Comparison of ENCODE assay signal across 29 cellular contexts in genomic region chr20:49948178-49948577, GRCh38. TPM values are rescaled to one million over a fixed set of nuclear protein-coding genes. Genes with fewer than 3 reads are reported as not detected.
DNase-seq lines count a peak whose midpoint lies in the region; ATAC-seq and TF ChIP-seq lines count a peak whose summit lies in the region.
"Had no signal": no experiment of that assay in that cellular context is flagged by ENCODE, and none has a peak within 500 bp of the region (broad histone marks: within the 10 kb centered on the region; RNA-seq: fewer than 3 reads in every experiment).

No MANE protein-coding gene starts in this region.

- CTCF ChIA-PET in activated naive CD4-positive, alpha-beta T cell treated with anti-CD3 and anti-CD28 coated beads, Interleukin-2, amount 10 ng/mL, durations not matched to agents 7 days and 5 days (lab: Charles Lee), result no interaction called here

- no peaks in the 10 kb centered on the region for H3K27me3 Mint-ChIP-seq in activated naive CD4-positive, alpha-beta T cell treated with anti-CD3 and anti-CD28 coated beads, Interleukin-2, amount 10 ng/mL, durations not matched to agents 7 days and 5 days
- H3K27me3 Mint-ChIP-seq: activated T-helper 17 cell treated with anti-CD3 and anti-CD28 coated beads, Interleukin-2, amount 50 U/mL, for 72 hours; B cell; brain; naive B cell had no signal

- intact Hi-C loops in aorta (cut with DNase I), result no loop called here

- H3K4me3 ChIP-seq in MG63 (no peak overlapping the region), choroid plexus epithelial cell (ENCODE audit: low read depth, low read length) (no peak overlapping the region), skeletal muscle satellite cell (ENCODE audit: low read length) (no peak overlapping the region), aorta (ENCODE audit: low read length in 2 of 2) (no peak overlapping the region)
- H3K4me3 ChIP-seq: PC-9, tibial nerve had no signal

- H3K27ac Mint-ChIP-seq in activated naive CD4-positive, alpha-beta T cell treated with anti-CD3 and anti-CD28 coated beads, Interleukin-2, amount 10 ng/mL, durations not matched to agents 7 days and 5 days, result no peak overlapping the region
- H3K27ac Mint-ChIP-seq: B cell; CD8-positive, alpha-beta T cell had no signal

- H3K36me3 Mint-ChIP-seq in activated naive CD4-positive, alpha-beta T cell treated with anti-CD3 and anti-CD28 coated beads, Interleukin-2, amount 10 ng/mL, durations not matched to agents 7 days and 5 days, result peaks cover 63% of the 10 kb centered on the region

- H3K4me2 ChIP-seq in skeletal muscle satellite cell (ENCODE audit: low read length), result no peak overlapping the region
- H3K4me2 ChIP-seq: KMS-11, PC-9 had no signal

- no peak for TF ChIP-seq CTCF in choroid plexus epithelial cell (conservative IDR thresholded peaks at IDR 0.05; ENCODE audit: low read depth, low read length)

- DNase-seq in activated naive CD4-positive, alpha-beta T cell treated with anti-CD3 and anti-CD28 coated beads, Interleukin-2, amount 10 ng/mL, durations not matched to agents 7 days and 5 days, result peak; percentile 0
- DNase-seq in activated naive CD4-positive, alpha-beta T cell treated with anti-CD3 and anti-CD28 coated beads, Interleukin-2, amount 50 U/mL, for 16 hours, result no peak
- DNase-seq in MG63, result peak; percentile 41
- DNase-seq in choroid plexus epithelial cell (ENCODE audit: low read depth), result peak; percentile 31
- no peak for DNase-seq in NCI-H1436 (lab: John Stamatoyannopoulos, UW)
- no peak for DNase-seq in aorta
- no peak for DNase-seq in activated CD4-positive, alpha-beta T cell treated with anti-CD3 and anti-CD28 coated beads for 4 hours
- DNase-seq: activated CD4-positive, alpha-beta T cell treated with anti-CD3 and anti-CD28 coated beads, Interleukin-2, amount 50 U/mL, for 4 hours; activated CD8-positive, alpha-beta memory T cell treated with anti-CD3 and anti-CD28 coated beads, Interleukin-2, amount 50 U/mL, for 4 hours; CD8-positive, alpha-beta T cell; effector CD4-positive, alpha-beta T cell; erythroblast; foreskin melanocyte; GOT3; left colon; naive B cell; NCI-H526; NK-92 treated with Interleukin-12 subunit alpha and Interleukin-12 subunit beta, amount 100 ng/mL, for 24 hours; PC-9; Right ventricle myocardium superior; SW 1271 had no signal

- H3K27me3 ChIP-seq in MG63 (no peaks in the 10 kb centered on the region), skeletal muscle satellite cell (ENCODE audit: control insufficient read depth, insufficient read depth, low read length) (no peaks in the 10 kb centered on the region), aorta (ENCODE audit: control insufficient read depth in 1 of 2, insufficient read depth in 2 of 2, low read length in 1 of 2) (no peaks in the 10 kb centered on the region)
- H3K27me3 ChIP-seq: neutrophil, tibial nerve had no signal

- H3K36me3 ChIP-seq in MG63 (peaks cover 84% of the 10 kb centered on the region), skeletal muscle satellite cell (ENCODE audit: insufficient read depth, low read length) (peaks cover 63% of the 10 kb centered on the region), aorta (ENCODE audit: control insufficient read depth in 1 of 2, insufficient read depth in 2 of 2, low read length in 1 of 2) (peaks cover 4 to 8% of the 10 kb centered on the region in 2 donors)

- H3K4me3 Mint-ChIP-seq in activated naive CD4-positive, alpha-beta T cell treated with anti-CD3 and anti-CD28 coated beads, Interleukin-2, amount 10 ng/mL, durations not matched to agents 7 days and 5 days, result no peak overlapping the region
- H3K4me3 Mint-ChIP-seq: activated T-helper 17 cell treated with anti-CD3 and anti-CD28 coated beads, Interleukin-2, amount 50 U/mL, for 72 hours; B cell; brain; CD8-positive, alpha-beta T cell; WTC11 had no signal

- no peaks in the 10 kb centered on the region for H3K9me3 Mint-ChIP-seq in activated naive CD4-positive, alpha-beta T cell treated with anti-CD3 and anti-CD28 coated beads, Interleukin-2, amount 10 ng/mL, durations not matched to agents 7 days and 5 days
- H3K9me3 Mint-ChIP-seq: activated T-helper 17 cell treated with anti-CD3 and anti-CD28 coated beads, Interleukin-2, amount 50 U/mL, for 72 hours; brain; CD8-positive, alpha-beta T cell; naive B cell; WTC11 had no signal

- H3K27ac ChIP-seq in aorta (ENCODE audit: low read depth in 1 of 2, low read length in 2 of 2), result no peak overlapping the region
- H3K27ac ChIP-seq: KMS-11, neutrophil, PC-9 had no signal

- H3K9me3 ChIP-seq in MG63 (no peaks in the 10 kb centered on the region), skeletal muscle satellite cell (replicated peaks; ENCODE audit: low read length) (no peaks in the 10 kb centered on the region), aorta (ENCODE audit: control insufficient read depth, low read length) (no peaks in the 10 kb centered on the region)
- H3K9me3 ChIP-seq: neutrophil, tibial nerve had no signal

- H3K4me1 ChIP-seq in skeletal muscle satellite cell (ENCODE audit: control insufficient read depth, insufficient read depth, low read length), result peaks cover 39% of the 10 kb centered on the region
- H3K4me1 ChIP-seq in aorta (ENCODE audit: control insufficient read depth in 1 of 2, insufficient read depth in 2 of 2, low read length in 2 of 2), result no peaks in the 10 kb centered on the region

- no peak for ATAC-seq in aorta (ENCODE audit: low FRiP score)
- ATAC-seq: activated T-helper 17 cell treated with anti-CD3 and anti-CD28 coated beads, Interleukin-2, amount 50 U/mL, for 72 hours; CD8-positive, alpha-beta T cell; left colon; WTC11 had no signal

- peaks cover 2% of the 10 kb centered on the region for H3K4me1 Mint-ChIP-seq in activated naive CD4-positive, alpha-beta T cell treated with anti-CD3 and anti-CD28 coated beads, Interleukin-2, amount 10 ng/mL, durations not matched to agents 7 days and 5 days
- H3K4me1 Mint-ChIP-seq: brain, WTC11 had no signal

- H3K9ac ChIP-seq in skeletal muscle satellite cell (ENCODE audit: low read depth, low read length), result peak overlapping the region; percentile 50
- H3K9ac ChIP-seq: KMS-11 had no signal

- 82 to 86% methylated on average over 3 of the region's 3 CpGs for WGBS in aorta, 2 donors

RNA-seq across cellular contexts. Expression of gene RNF114, which starts 12.0 kb away (rescaled TPM):
- 86.6 and 89.6 TPM in 2 replicates for total RNA-seq in MG63 (2014; rRNA removed; shearing (Covaris generic); ENCODE audit: low replicate concordance)
- total RNA-seq in skeletal muscle satellite cell (2012; rRNA removed), result 81.4 and 126 TPM in 2 replicates
- total RNA-seq in aorta, result 10 to 100 TPM; 46.8 to 70.6 TPM
- 10 to 100 TPM; 32.1 to 38.4 TPM for polyA plus RNA-seq in aorta

RNA-seq across cellular contexts. Expression of gene SPATA2, which starts 32.8 kb away (rescaled TPM):
- total RNA-seq in MG63 (2014; rRNA removed; shearing (Covaris generic); ENCODE audit: low replicate concordance), result 0.56 and 0.72 TPM in 2 replicates
- total RNA-seq in skeletal muscle satellite cell (2012; rRNA removed), result 2.8 and 3.3 TPM in 2 replicates
- 1 to 10 TPM; 4.8 to 5.8 TPM for total RNA-seq in aorta
- polyA plus RNA-seq in aorta, result 1 to 10 TPM; 2.9 to 3.9 TPM

RNA-seq across cellular contexts. Expression of gene SNAI1, which starts 34.6 kb away (rescaled TPM):
- total RNA-seq in MG63 (2014; rRNA removed; shearing (Covaris generic); ENCODE audit: low replicate concordance), result 0.12 and 0.82 TPM in 2 replicates
- under 0.01 TPM in 1 of 2 replicates, not detected in the other for total RNA-seq in skeletal muscle satellite cell (2012; rRNA removed)
- 10 to 100 TPM; 10.4 to 44.7 TPM for total RNA-seq in aorta
- polyA plus RNA-seq in aorta, result 1 to 10 TPM; 7.8 to 8.3 TPM

Comparison
In these comparisons a context has a peak if more than half of its experiments do, and no peak if none do; other contexts are left out.
1. DNase-seq: peak in activated naive CD4-positive, alpha-beta T cell treated with anti-CD3 and anti-CD28 coated beads, Interleukin-2, amount 10 ng/mL, durations not matched to agents 7 days and 5 days (single experiment), MG63 (single experiment) and choroid plexus epithelial cell (single experiment); none in activated naive CD4-positive, alpha-beta T cell treated with anti-CD3 and anti-CD28 coated beads, Interleukin-2, amount 50 U/mL, for 16 hours (single experiment), NCI-H1436 (single experiment), aorta (0 of 2) and activated CD4-positive, alpha-beta T cell treated with anti-CD3 and anti-CD28 coated beads for 4 hours (0 of 2).